Comparison of ENCODE assay signal across 1 cellular context in the genomic region with DNA sequence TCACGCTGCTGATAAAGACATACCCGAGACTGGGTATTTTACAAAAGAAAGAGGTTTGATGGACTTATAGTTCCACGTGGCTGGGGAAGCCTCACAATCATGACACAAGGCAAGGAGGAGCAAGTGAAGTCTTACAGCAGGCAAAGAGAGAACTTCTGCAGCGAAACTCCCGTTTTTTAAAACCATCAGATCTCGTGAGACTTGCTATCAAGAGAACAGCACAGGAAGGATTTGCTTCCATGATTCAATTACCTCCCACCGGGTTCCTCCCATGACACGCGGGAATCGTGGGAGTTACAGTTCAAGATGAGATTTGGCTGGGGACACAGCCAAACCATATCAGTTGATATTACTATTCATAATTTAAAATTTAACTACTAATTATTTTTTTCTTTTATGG.
TF ChIP-seq lines count a peak whose summit lies in the region.

No MANE protein-coding gene starts in this region.

TF ChIP-seq in GM23338, 12 proteins besides CTCF, POLR2A, EP300 and RAD21 (continued from another document):
- TF ChIP-seq, protein P1, sequence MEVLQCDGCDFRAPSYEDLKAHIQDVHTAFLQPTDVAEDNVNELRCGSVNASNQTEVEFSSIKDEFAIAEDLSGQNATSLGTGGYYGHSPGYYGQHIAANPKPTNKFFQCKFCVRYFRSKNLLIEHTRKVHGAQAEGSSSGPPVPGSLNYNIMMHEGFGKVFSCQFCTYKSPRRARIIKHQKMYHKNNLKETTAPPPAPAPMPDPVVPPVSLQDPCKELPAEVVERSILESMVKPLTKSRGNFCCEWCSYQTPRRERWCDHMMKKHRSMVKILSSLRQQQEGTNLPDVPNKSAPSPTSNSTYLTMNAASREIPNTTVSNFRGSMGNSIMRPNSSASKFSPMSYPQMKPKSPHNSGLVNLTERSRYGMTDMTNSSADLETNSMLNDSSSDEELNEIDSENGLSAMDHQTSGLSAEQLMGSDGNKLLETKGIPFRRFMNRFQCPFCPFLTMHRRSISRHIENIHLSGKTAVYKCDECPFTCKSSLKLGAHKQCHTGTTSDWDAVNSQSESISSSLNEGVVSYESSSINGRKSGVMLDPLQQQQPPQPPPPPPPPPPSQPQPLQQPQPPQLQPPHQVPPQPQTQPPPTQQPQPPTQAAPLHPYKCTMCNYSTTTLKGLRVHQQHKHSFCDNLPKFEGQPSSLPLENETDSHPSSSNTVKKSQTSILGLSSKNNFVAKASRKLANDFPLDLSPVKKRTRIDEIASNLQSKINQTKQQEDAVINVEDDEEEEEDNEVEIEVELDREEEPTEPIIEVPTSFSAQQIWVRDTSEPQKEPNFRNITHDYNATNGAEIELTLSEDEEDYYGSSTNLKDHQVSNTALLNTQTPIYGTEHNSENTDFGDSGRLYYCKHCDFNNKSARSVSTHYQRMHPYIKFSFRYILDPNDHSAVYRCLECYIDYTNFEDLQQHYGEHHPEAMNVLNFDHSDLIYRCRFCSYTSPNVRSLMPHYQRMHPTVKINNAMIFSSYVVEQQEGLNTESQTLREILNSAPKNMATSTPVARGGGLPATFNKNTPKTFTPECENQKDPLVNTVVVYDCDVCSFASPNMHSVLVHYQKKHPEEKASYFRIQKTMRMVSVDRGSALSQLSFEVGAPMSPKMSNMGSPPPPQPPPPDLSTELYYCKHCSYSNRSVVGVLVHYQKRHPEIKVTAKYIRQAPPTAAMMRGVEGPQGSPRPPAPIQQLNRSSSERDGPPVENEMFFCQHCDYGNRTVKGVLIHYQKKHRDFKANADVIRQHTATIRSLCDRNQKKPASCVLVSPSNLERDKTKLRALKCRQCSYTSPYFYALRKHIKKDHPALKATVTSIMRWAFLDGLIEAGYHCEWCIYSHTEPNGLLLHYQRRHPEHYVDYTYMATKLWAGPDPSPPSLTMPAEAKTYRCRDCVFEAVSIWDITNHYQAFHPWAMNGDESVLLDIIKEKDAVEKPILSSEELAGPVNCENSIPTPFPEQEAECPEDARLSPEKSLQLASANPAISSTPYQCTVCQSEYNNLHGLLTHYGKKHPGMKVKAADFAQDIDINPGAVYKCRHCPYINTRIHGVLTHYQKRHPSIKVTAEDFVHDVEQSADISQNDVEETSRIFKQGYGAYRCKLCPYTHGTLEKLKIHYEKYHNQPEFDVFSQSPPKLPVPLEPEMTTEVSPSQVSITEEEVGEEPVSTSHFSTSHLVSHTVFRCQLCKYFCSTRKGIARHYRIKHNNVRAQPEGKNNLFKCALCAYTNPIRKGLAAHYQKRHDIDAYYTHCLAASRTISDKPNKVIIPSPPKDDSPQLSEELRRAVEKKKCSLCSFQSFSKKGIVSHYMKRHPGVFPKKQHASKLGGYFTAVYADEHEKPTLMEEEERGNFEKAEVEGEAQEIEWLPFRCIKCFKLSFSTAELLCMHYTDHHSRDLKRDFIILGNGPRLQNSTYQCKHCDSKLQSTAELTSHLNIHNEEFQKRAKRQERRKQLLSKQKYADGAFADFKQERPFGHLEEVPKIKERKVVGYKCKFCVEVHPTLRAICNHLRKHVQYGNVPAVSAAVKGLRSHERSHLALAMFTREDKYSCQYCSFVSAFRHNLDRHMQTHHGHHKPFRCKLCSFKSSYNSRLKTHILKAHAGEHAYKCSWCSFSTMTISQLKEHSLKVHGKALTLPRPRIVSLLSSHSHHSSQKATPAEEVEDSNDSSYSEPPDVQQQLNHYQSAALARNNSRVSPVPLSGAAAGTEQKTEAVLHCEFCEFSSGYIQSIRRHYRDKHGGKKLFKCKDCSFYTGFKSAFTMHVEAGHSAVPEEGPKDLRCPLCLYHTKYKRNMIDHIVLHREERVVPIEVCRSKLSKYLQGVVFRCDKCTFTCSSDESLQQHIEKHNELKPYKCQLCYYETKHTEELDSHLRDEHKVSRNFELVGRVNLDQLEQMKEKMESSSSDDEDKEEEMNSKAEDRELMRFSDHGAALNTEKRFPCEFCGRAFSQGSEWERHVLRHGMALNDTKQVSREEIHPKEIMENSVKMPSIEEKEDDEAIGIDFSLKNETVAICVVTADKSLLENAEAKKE (CRISPR knock-in tag; IDR thresholded peaks at IDR 0.05) = no peak
